ENCODE assay signal across 21 cellular contexts in the genomic region with DNA sequence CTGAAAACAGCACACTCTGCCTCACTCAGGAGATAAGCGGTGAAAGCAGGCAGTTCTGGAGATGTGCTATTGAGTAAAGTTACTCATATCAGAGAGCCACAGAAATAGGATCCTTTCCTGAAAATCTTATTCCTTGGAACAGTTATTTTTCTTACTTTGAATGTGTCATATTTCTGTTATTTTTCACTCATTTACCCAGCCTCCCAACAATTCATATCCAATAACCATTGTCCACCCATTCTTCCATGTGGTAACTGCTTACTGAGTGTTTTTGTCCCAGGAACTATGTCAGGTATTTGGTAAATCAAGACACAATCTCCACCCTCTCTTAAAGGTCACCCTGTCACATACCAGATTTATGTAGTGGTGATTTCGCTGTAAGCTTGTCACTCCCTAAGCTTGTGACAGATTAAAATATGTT.
DNase-seq lines count a peak whose midpoint lies in the region; ATAC-seq and TF ChIP-seq lines count a peak whose summit lies in the region.
"Had no signal": no experiment of that assay in that cellular context is flagged by ENCODE, and none has a peak within 500 bp of the region (broad histone marks: within the 10 kb centered on the region; RNA-seq: fewer than 3 reads in every experiment).

No MANE protein-coding gene starts in this region.

- H3K36me3 ChIP-seq in ACC112 (ENCODE audit: insufficient read depth, low read length): no peaks in the 10 kb centered on the region; the same call in 1 of the 2 replicates

- intact Hi-C loops in MCF 10A (cut with micrococcal nuclease): no loop called here

- H3K27me3 Mint-ChIP-seq in HFFc6 (ENCODE audit: insufficient read depth): peaks cover 3% of the 10 kb centered on the region; the same call in 1 of the 2 replicates
- no peaks in the 10 kb centered on the region for H3K27me3 Mint-ChIP-seq in nephron (ENCODE audit: low read depth)
- H3K27me3 Mint-ChIP-seq in activated CD8-positive, alpha-beta memory T cell treated with anti-CD3 and anti-CD28 coated beads, Interleukin-2, amount 10 ng/mL, durations not matched to agents 7 days and 5 days: no peaks in the 10 kb centered on the region
- H3K27me3 Mint-ChIP-seq in MCF 10A (ENCODE audit: insufficient read depth, unreplicated experiment): no peaks in the 10 kb centered on the region
- H3K27me3 Mint-ChIP-seq: activated CD8-positive, alpha-beta T cell treated with anti-CD3 and anti-CD28 coated beads for 36 hours; CD4-positive, alpha-beta T cell; central memory CD8-positive, alpha-beta T cell; T-helper 17 cell had no signal

- ATAC-seq in activated CD8-positive, alpha-beta memory T cell treated with anti-CD3 and anti-CD28 coated beads, Interleukin-2, amount 10 ng/mL, durations not matched to agents 7 days and 5 days: no peak
- ATAC-seq: activated CD8-positive, alpha-beta T cell treated with anti-CD3 and anti-CD28 coated beads for 36 hours; T-helper 17 cell; WTC11 had no signal

- H3K36me3 Mint-ChIP-seq in HFFc6 (ENCODE audit: low read depth) (peaks cover 4% of the 10 kb centered on the region), nephron (ENCODE audit: low read depth) (peaks cover 26% of the 10 kb centered on the region), MCF 10A (ENCODE audit: insufficient read depth, unreplicated experiment) (peaks cover 31% of the 10 kb centered on the region)
- peaks cover 19% of the 10 kb centered on the region for H3K36me3 Mint-ChIP-seq in activated CD8-positive, alpha-beta memory T cell treated with anti-CD3 and anti-CD28 coated beads, Interleukin-2, amount 10 ng/mL, durations not matched to agents 7 days and 5 days

- peak overlapping the region; percentile 17; the same call in 1 of the 2 replicates for H3K27ac ChIP-seq in ACC112 (ENCODE audit: low read depth, low read length)

- CTCF ChIA-PET in activated CD8-positive, alpha-beta memory T cell treated with anti-CD3 and anti-CD28 coated beads, Interleukin-2, amount 10 ng/mL, durations not matched to agents 7 days and 5 days (lab: Charles Lee): no interaction called here
- CTCF ChIA-PET in MCF 10A (lab: Yijun Ruan, JAX): interaction anchor here (0.5 to 2.3 kb wide), 2 partner anchors 42 to 129 kb away, joined by 4 to 6 read pairs; no protein-coding TSS in a partner anchor

- H3K27ac Mint-ChIP-seq in HFFc6: peak overlapping the region; percentile 32
- H3K27ac Mint-ChIP-seq in nephron: peak overlapping the region; percentile 54 to 85 (median 71)
- H3K27ac Mint-ChIP-seq in activated CD8-positive, alpha-beta memory T cell treated with anti-CD3 and anti-CD28 coated beads, Interleukin-2, amount 10 ng/mL, durations not matched to agents 7 days and 5 days: no peak overlapping the region
- H3K27ac Mint-ChIP-seq in MCF 10A (ENCODE audit: low read depth, unreplicated experiment): no peak overlapping the region
- H3K27ac Mint-ChIP-seq: activated CD8-positive, alpha-beta T cell treated with anti-CD3 and anti-CD28 coated beads for 36 hours; CD4-positive, alpha-beta T cell; T-helper 17 cell; WTC11 had no signal

- no peak overlapping the region for H3K4me3 Mint-ChIP-seq in HFFc6
- H3K4me3 Mint-ChIP-seq in nephron: peak overlapping the region in 1 of 3 experiments; percentile 19
- H3K4me3 Mint-ChIP-seq in activated CD8-positive, alpha-beta memory T cell treated with anti-CD3 and anti-CD28 coated beads, Interleukin-2, amount 10 ng/mL, durations not matched to agents 7 days and 5 days: no peak overlapping the region
- no peak overlapping the region for H3K4me3 Mint-ChIP-seq in MCF 10A (ENCODE audit: unreplicated experiment)
- H3K4me3 Mint-ChIP-seq: activated CD8-positive, alpha-beta T cell treated with anti-CD3 and anti-CD28 coated beads for 36 hours; CD4-positive, alpha-beta T cell; central memory CD8-positive, alpha-beta T cell; T-helper 17 cell; WTC11 had no signal

- no peak overlapping the region for H2AFZ ChIP-seq in ACC112 (ENCODE audit: low read length, unreplicated experiment)

- POLR2A ChIA-PET in MCF 10A (lab: Yijun Ruan, JAX): interaction anchor here (0.7 to 5.0 kb wide), 3 partner anchors 16 to 66 kb away, joined by 4 to 119 read pairs (median 28); no protein-coding TSS in a partner anchor

- H3K4me3 ChIP-seq in ACC112 (ENCODE audit: low read depth, low read length) (no peak overlapping the region), choroid plexus epithelial cell (ENCODE audit: low read depth, low read length) (no peak overlapping the region)

- peaks cover 58% of the 10 kb centered on the region for H3K4me1 Mint-ChIP-seq in HFFc6 (ENCODE audit: low read depth)
- H3K4me1 Mint-ChIP-seq in nephron: peaks cover 53% of the 10 kb centered on the region
- H3K4me1 Mint-ChIP-seq in activated CD8-positive, alpha-beta memory T cell treated with anti-CD3 and anti-CD28 coated beads, Interleukin-2, amount 10 ng/mL, durations not matched to agents 7 days and 5 days: peaks cover 3% of the 10 kb centered on the region
- peaks cover 11% of the 10 kb centered on the region for H3K4me1 Mint-ChIP-seq in MCF 10A (ENCODE audit: insufficient read depth, unreplicated experiment)

- H3K9me3 Mint-ChIP-seq in HFFc6 (no peaks in the 10 kb centered on the region), nephron (peaks cover 7% of the 10 kb centered on the region), MCF 10A (ENCODE audit: unreplicated experiment) (no peaks in the 10 kb centered on the region)
- no peaks in the 10 kb centered on the region for H3K9me3 Mint-ChIP-seq in activated CD8-positive, alpha-beta memory T cell treated with anti-CD3 and anti-CD28 coated beads, Interleukin-2, amount 10 ng/mL, durations not matched to agents 7 days and 5 days (ENCODE audit: low read depth)
- H3K9me3 Mint-ChIP-seq: activated CD8-positive, alpha-beta T cell treated with anti-CD3 and anti-CD28 coated beads for 36 hours; CD4-positive, alpha-beta T cell; central memory CD8-positive, alpha-beta T cell had no signal

- no peaks in the 10 kb centered on the region for H3K27me3 ChIP-seq in ACC112 (ENCODE audit: insufficient read depth, low read length)

- TF ChIP-seq CTCF in HFFc6 (IDR thresholded peaks at IDR 0.05) (no peak), choroid plexus epithelial cell (conservative IDR thresholded peaks at IDR 0.05; ENCODE audit: low read depth, low read length) (no peak), nephron (IDR thresholded peaks at IDR 0.05; ENCODE audit: unreplicated experiment in 3 of 3) (no peak), MCF 10A (IDR thresholded peaks at IDR 0.05; ENCODE audit: unreplicated experiment) (no peak)

- DNase-seq in HFFc6 (peak; percentile 30), choroid plexus epithelial cell (ENCODE audit: low read depth) (peak; percentile 45), UCSD-AML1 (lab: John Stamatoyannopoulos, UW; ENCODE audit: unreplicated experiment) (no peak), MCF 10A (ENCODE audit: unreplicated experiment) (no peak), NCI-H1105 (lab: John Stamatoyannopoulos, UW) (no peak)
- DNase-seq in activated CD8-positive, alpha-beta memory T cell treated with anti-CD3 and anti-CD28 coated beads, Interleukin-2, amount 10 ng/mL, durations not matched to agents 7 days and 5 days: no peak
- DNase-seq: activated CD8-positive, alpha-beta T cell treated with anti-CD3 and anti-CD28 coated beads for 36 hours; CD4-positive, alpha-beta T cell; effector memory CD4-positive, alpha-beta T cell; midbrain; NCI-H1048; NCI-H2081 treated with DMSO at 0.1 percent for 48 hours; NCI-H524; retina; SHP77; stimulated activated naive CD4-positive, alpha-beta T cell treated with Interleukin-2 at 50 U/mL for 16 hours; T-helper 17 cell had no signal

- no TSS peak for BruUV-seq in MCF 10A (replicated peaks; lab: Mats Ljungman, UMichigan)

- H3K79me2 ChIP-seq in ACC112 (ENCODE audit: control insufficient read depth, insufficient read depth, low read length, unreplicated experiment): no peaks in the 10 kb centered on the region

- H3K4me1 ChIP-seq in ACC112 (ENCODE audit: control insufficient read depth, insufficient read depth, low read length, unreplicated experiment): peaks cover 27% of the 10 kb centered on the region

Comparison
In these comparisons a context has a peak if more than half of its experiments do, and no peak if none do; other contexts are left out.
1. DNase-seq: peak in HFFc6 (single experiment) and choroid plexus epithelial cell (single experiment); none in activated CD8-positive, alpha-beta memory T cell treated with anti-CD3 and anti-CD28 coated beads, Interleukin-2, amount 10 ng/mL, durations not matched to agents 7 days and 5 days (single experiment), UCSD-AML1 (single experiment), MCF 10A (single experiment) and NCI-H1105 (single experiment).
2. H3K27ac Mint-ChIP-seq: peak in HFFc6 (single experiment) and nephron (3 of 3); none in activated CD8-positive, alpha-beta memory T cell treated with anti-CD3 and anti-CD28 coated beads, Interleukin-2, amount 10 ng/mL, durations not matched to agents 7 days and 5 days (single experiment) and MCF 10A (single experiment).